6 cellular contexts compared by ENCODE assay signal in the genomic region with DNA sequence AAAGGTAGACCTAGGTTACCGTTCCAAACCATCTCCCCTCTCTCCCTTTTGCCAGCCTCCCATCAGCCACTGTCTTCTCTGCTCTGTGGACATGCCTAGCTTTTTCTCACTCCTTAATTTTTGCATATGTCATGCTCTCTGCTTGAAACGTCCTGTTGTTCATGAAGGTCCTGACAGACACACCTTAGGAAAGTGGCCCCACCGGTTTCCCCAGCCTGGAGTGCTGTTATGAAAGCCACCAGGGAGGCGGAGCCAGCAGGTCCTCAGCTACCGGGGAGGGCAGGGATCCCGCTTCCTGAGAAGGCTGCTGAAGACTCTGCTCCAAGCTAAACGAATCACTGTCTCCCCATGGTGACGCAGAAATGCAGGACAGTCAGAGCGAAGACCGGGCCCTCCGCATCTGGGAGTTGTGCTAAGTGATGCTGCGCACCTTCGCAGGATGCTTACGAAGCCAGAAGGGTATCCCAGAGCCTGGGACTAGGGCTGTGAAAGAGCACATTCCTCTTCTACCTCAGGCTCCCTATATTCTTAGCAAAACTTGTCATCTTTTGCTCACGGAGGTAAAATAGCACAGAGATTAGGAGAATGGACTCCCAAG. TPM values are rescaled to one million over a fixed set of nuclear protein-coding genes. Genes with fewer than 3 reads are reported as not detected.
DNase-seq lines count a peak whose midpoint lies in the region; ATAC-seq, FAIRE-seq and TF ChIP-seq lines count a peak whose summit lies in the region.

No MANE protein-coding gene starts in this region.

- H3K4me2 ChIP-seq in HepG2 (ENCODE audit: low read depth, low read length) = peak overlapping the region; percentile 94

- H4K20me1 ChIP-seq in HepG2 (ENCODE audit: insufficient read depth, low read length) = no peaks in the 10 kb centered on the region

- peak overlapping the region; percentile 45 for H3K27ac ChIP-seq in HUES48 (ENCODE audit: low read depth, low read length)
- peak overlapping the region; percentile 73 for H3K27ac ChIP-seq in HepG2 (ENCODE audit: extremely low read length, insufficient read depth, low read length)
- no peak overlapping the region for H3K27ac ChIP-seq in tibial artery

- no peaks in the 10 kb centered on the region for H3K27me3 Mint-ChIP-seq in activated T-cell treated with anti-CD3 and anti-CD28 coated beads, Interleukin-2, amount 50 U/mL, for 4 hours (ENCODE audit: low read depth)

- no peak for FAIRE-seq in HepG2 (lab: Jason Lieb, UNC)

- TF ChIP-seq RAD21 in HepG2 (CRISPR knock-in tag; IDR thresholded peaks at IDR 0.05) = no peak; the same call in 1 of the 2 replicates

- no peak for DNase-seq in activated T-cell treated with anti-CD3 and anti-CD28 coated beads, Interleukin-2, amount 50 U/mL, for 4 hours
- DNase-seq in HepG2 (ENCODE audit: low spot score) = peak; percentile 54
- DNase-seq in DMS 273 treated with DMSO at 0.1 percent for 48 hours (lab: John Stamatoyannopoulos, UW) = no peak
- DNase-seq in HEK293T (ENCODE audit: extremely low spot score) = no peak
- no peak for DNase-seq in tibial artery

- TF ChIP-seq EP300 in HepG2 (IDR thresholded peaks at IDR 0.05; ENCODE audit: low read depth in 2 of 2, low read length in 2 of 2) (no peak), HepG2 (CRISPR knock-in tag; IDR thresholded peaks at IDR 0.05; ENCODE audit: borderline replicate concordance) (no peak)

- H3K4me3 ChIP-seq in HUES48 (ENCODE audit: low read depth, low read length) (peak overlapping the region; percentile 69), HepG2 (replicated peaks in 1 of 3; ENCODE audit: insufficient read depth in 1 of 3, low read depth in 2 of 3, low read length in 3 of 3) (peak overlapping the region; percentile 52 to 79 (median 61)), tibial artery (no peak overlapping the region)

- TF ChIP-seq POLR2A in HepG2 (IDR thresholded peaks at IDR 0.05; ENCODE audit: insufficient read depth in 1 of 2, low read depth in 2 of 2, low read length in 2 of 2) = peak in 1 of 2 experiments; percentile 22; a peak in 1 of 4 replicates

- WGBS in HepG2 (ENCODE audit: low lambda C conversion rate) = 0% methylated on average over 5 of the region's 15 CpGs

- in situ Hi-C loops in HepG2 (cut with HindIII; ENCODE audit: extremely low pct_ligation_motif_present, low pct_unique_long_range_greater_than_20kb) = loop anchor here (10.0 kb wide), 1 partner anchor 239 kb away; the partner anchor contains the start of gene SLC2A4

- peak overlapping the region; percentile 78 for H3K4me3 Mint-ChIP-seq in activated T-cell treated with anti-CD3 and anti-CD28 coated beads, Interleukin-2, amount 50 U/mL, for 4 hours

- BruUV-seq in HepG2 (replicated peaks; lab: Mats Ljungman, UMichigan) = TSS peak; percentile 99

- CTCF ChIA-PET in HepG2 (lab: Yijun Ruan, JAX; ENCODE audit: low intra/inter-chr PET ratio, low total read pairs) (interaction anchor here (1.2 to 2.7 kb wide), 6 partner anchors 87 to 234 kb away, joined by 3 to 31 read pairs (median 6); no protein-coding TSS in a partner anchor), HEK293T (lab: Yijun Ruan, JAX) (interaction anchor here (0.5 to 2.4 kb wide), 15 partner anchors 11 to 251 kb away, joined by 3 to 25 read pairs (median 4); partner anchors contain the start of genes ASGR1 and SLC16A13)

- H3K9ac ChIP-seq in HUES48 (ENCODE audit: low read depth, low read length) (no peak overlapping the region; the same call in 1 of the 2 replicates), HepG2 (ENCODE audit: insufficient read depth, low read depth, low read length) (peak overlapping the region; percentile 65)

- TF ChIP-seq CTCF in HepG2 (CRISPR knock-in tag; IDR thresholded peaks at IDR 0.05) (no peak), tibial artery (IDR thresholded peaks at IDR 0.05) (no peak)

- H3K36me3 ChIP-seq in HUES48 (ENCODE audit: control insufficient read depth, insufficient read depth, low read length) (no peaks in the 10 kb centered on the region), HepG2 (replicated peaks in 1 of 2; ENCODE audit: control insufficient read depth in 1 of 2, insufficient read depth in 2 of 2, low read length in 2 of 2) (no peaks in the 10 kb centered on the region), tibial artery (no peaks in the 10 kb centered on the region)

- H3K4me1 Mint-ChIP-seq in activated T-cell treated with anti-CD3 and anti-CD28 coated beads, Interleukin-2, amount 50 U/mL, for 4 hours (ENCODE audit: low read depth) = peaks cover 38% of the 10 kb centered on the region

- POLR2A ChIA-PET in HepG2 (lab: Yijun Ruan, JAX) = interaction anchor here (0.7 to 4.6 kb wide), 30 partner anchors 10 to 813 kb away, joined by 3 to 71 read pairs (median 6); partner anchors contain the start of genes ACADVL, ASGR1, ASGR2 and DLG4
- POLR2A ChIA-PET in HEK293T (lab: Yijun Ruan, JAX) = interaction anchor here (0.7 to 3.8 kb wide), 11 partner anchors 10 to 515 kb away, joined by 3 to 33 read pairs (median 4); partner anchors contain the start of genes ACADVL, DLG4, NEURL4 and RNASEK

- peak; percentile 9 to 12 for ATAC-seq in activated T-cell treated with anti-CD3 and anti-CD28 coated beads, Interleukin-2, amount 50 U/mL, for 4 hours
- peak; percentile 72 for ATAC-seq in HepG2

- H3K4me1 ChIP-seq in HUES48 (ENCODE audit: control insufficient read depth, insufficient read depth, low read length) (peaks cover 18% of the 10 kb centered on the region), HepG2 (ENCODE audit: insufficient read depth, low read length) (peaks cover 56% of the 10 kb centered on the region), tibial artery (peaks cover 0 to 35% (median 26%) of the 10 kb centered on the region in 4 donors)

- H3K36me3 Mint-ChIP-seq in activated T-cell treated with anti-CD3 and anti-CD28 coated beads, Interleukin-2, amount 50 U/mL, for 4 hours (ENCODE audit: insufficient read depth) = no peaks in the 10 kb centered on the region

- H3K9me3 Mint-ChIP-seq in activated T-cell treated with anti-CD3 and anti-CD28 coated beads, Interleukin-2, amount 50 U/mL, for 4 hours = no peaks in the 10 kb centered on the region

- H3K9me3 ChIP-seq in HUES48 (ENCODE audit: control insufficient read depth, insufficient read depth, low read length) (no peaks in the 10 kb centered on the region), HepG2 (ENCODE audit: low read length) (no peaks in the 10 kb centered on the region), tibial artery (no peaks in the 10 kb centered on the region)

- H3K27me3 ChIP-seq in HUES48 (ENCODE audit: control insufficient read depth, insufficient read depth, low read length) = peaks cover 49% of the 10 kb centered on the region
- H3K27me3 ChIP-seq in HepG2 (ENCODE audit: control insufficient read depth in 1 of 2, insufficient read depth in 2 of 2, low read length in 2 of 2) = no peaks in the 10 kb centered on the region; a peak in 1 of 5 replicates
- peaks cover 8 to 80% of the 10 kb centered on the region in 2 donors for H3K27me3 ChIP-seq in tibial artery

- H3K79me2 ChIP-seq in HepG2 (ENCODE audit: insufficient read depth, low read length) = no peaks in the 10 kb centered on the region

- intact Hi-C loops in HepG2 (cut with micrococcal nuclease; ENCODE audit: unreplicated experiment) (loop anchor here (2.0 to 5.0 kb wide), 2 partner anchors 133 to 306 kb away; partner anchors contain the start of genes ASGR1 and KCTD11), tibial artery (cut with DNase I; ENCODE audit: low total_unique reads) (loop anchor here (5.0 kb wide), 1 partner anchor 91 kb away; no protein-coding TSS in a partner anchor)

- H2AFZ ChIP-seq in HepG2 (ENCODE audit: low read length) = peak overlapping the region; percentile 47

RNA-seq across cellular contexts. Expression of gene SLC16A11, which starts 2.3 kb away (rescaled TPM):
- total RNA-seq in activated T-cell treated with anti-CD3 and anti-CD28 coated beads, Interleukin-2, amount 50 U/mL, for 4 hours = 1 to 10 TPM in 2 of 3 donors, under 1 TPM in 1; 0.63 to 1.3 (median 1.1) TPM
- total RNA-seq in HepG2 (2016; rRNA removed; fragmentation: Illumina TruSeq; extraction: Trizol) = not detected in 2 replicates
- not detected in 2 replicates for total RNA-seq in HepG2 (2016; cell fraction: cytosol; rRNA removed; fragmentation: Illumina TruSeq; extraction: Trizol; ENCODE audit: low read depth)
- not detected in 2 replicates for total RNA-seq in HepG2 (2016; cell fraction: insoluble cytoplasmic fraction; rRNA removed; fragmentation: Illumina TruSeq; extraction: Trizol)
- total RNA-seq in HepG2 (2016; cell fraction: membrane; rRNA removed; fragmentation: Illumina TruSeq; extraction: Trizol) = not detected in 2 replicates
- not detected in 2 replicates for total RNA-seq in HepG2 (2016; cell fraction: nucleus; rRNA removed; fragmentation: Illumina TruSeq; extraction: Trizol)
- polyA plus RNA-seq in HepG2 (2011; rRNA removed) = not detected in 2 replicates
- not detected in 2 replicates for polyA plus RNA-seq in HepG2 (2011; cell fraction: cytosol; rRNA removed)
- not detected in 2 replicates for polyA plus RNA-seq in HepG2 (2011; cell fraction: nucleus; rRNA removed)
- 0.27 and 0.29 TPM in 2 replicates for polyA plus RNA-seq in HepG2 (2012)
- not detected in 2 replicates for polyA plus RNA-seq in HepG2 (2016; cell fraction: cytosol; fragmentation: Illumina TruSeq; extraction: Trizol; ENCODE audit: low read depth)
- not detected in 2 replicates for polyA plus RNA-seq in HepG2 (2016; cell fraction: insoluble cytoplasmic fraction; fragmentation: Illumina TruSeq; extraction: Trizol; ENCODE audit: low read depth)
- not detected in 2 replicates for polyA plus RNA-seq in HepG2 (2016; cell fraction: membrane; fragmentation: Illumina TruSeq; extraction: Trizol; ENCODE audit: low read depth)
- not detected in 2 replicates for polyA plus RNA-seq in HepG2 (2016; cell fraction: nucleus; fragmentation: Illumina TruSeq; extraction: Trizol; ENCODE audit: insufficient read depth, low read depth)
- not detected in 2 replicates for polyA minus RNA-seq in HepG2 (2011; rRNA and poly(A)+ RNA removed; ENCODE audit: low replicate concordance)
- polyA minus RNA-seq in HepG2 (2011; cell fraction: cytosol; rRNA and poly(A)+ RNA removed) = not detected in 2 replicates
- polyA minus RNA-seq in HepG2 (2011; cell fraction: nucleus; rRNA and poly(A)+ RNA removed) = not detected in 2 replicates

RNA-seq across cellular contexts. Expression of gene SLC16A13, which starts 10.4 kb away (rescaled TPM):
- 1 to 10 TPM; 5.7 to 7.0 (median 6.7) TPM for total RNA-seq in activated T-cell treated with anti-CD3 and anti-CD28 coated beads, Interleukin-2, amount 50 U/mL, for 4 hours
- total RNA-seq in HepG2 (2016; rRNA removed; fragmentation: Illumina TruSeq; extraction: Trizol) = 1.9 and 3.0 TPM in 2 replicates
- 0.51 and 0.71 TPM in 2 replicates for total RNA-seq in HepG2 (2016; cell fraction: cytosol; rRNA removed; fragmentation: Illumina TruSeq; extraction: Trizol; ENCODE audit: low read depth)
- 1.8 and 3.1 TPM in 2 replicates for total RNA-seq in HepG2 (2016; cell fraction: insoluble cytoplasmic fraction; rRNA removed; fragmentation: Illumina TruSeq; extraction: Trizol)
- total RNA-seq in HepG2 (2016; cell fraction: membrane; rRNA removed; fragmentation: Illumina TruSeq; extraction: Trizol) = 1.5 and 1.6 TPM in 2 replicates
- total RNA-seq in HepG2 (2016; cell fraction: nucleus; rRNA removed; fragmentation: Illumina TruSeq; extraction: Trizol) = 5.5 and 6.1 TPM in 2 replicates
- polyA plus RNA-seq in HepG2 (2011; rRNA removed) = 2.2 and 3.4 TPM in 2 replicates
- 2.1 and 2.2 TPM in 2 replicates for polyA plus RNA-seq in HepG2 (2011; cell fraction: cytosol; rRNA removed)
- 6.8 and 9.2 TPM in 2 replicates for polyA plus RNA-seq in HepG2 (2011; cell fraction: nucleus; rRNA removed)
- polyA plus RNA-seq in HepG2 (2012) = 5.4 and 8.2 TPM in 2 replicates
- 0.70 and 1.4 TPM in 2 replicates for polyA plus RNA-seq in HepG2 (2016; cell fraction: cytosol; fragmentation: Illumina TruSeq; extraction: Trizol; ENCODE audit: low read depth)
- 5.9 and 6.3 TPM in 2 replicates for polyA plus RNA-seq in HepG2 (2016; cell fraction: insoluble cytoplasmic fraction; fragmentation: Illumina TruSeq; extraction: Trizol; ENCODE audit: low read depth)
- 1.7 TPM in 2 replicates for polyA plus RNA-seq in HepG2 (2016; cell fraction: membrane; fragmentation: Illumina TruSeq; extraction: Trizol; ENCODE audit: low read depth)
- polyA plus RNA-seq in HepG2 (2016; cell fraction: nucleus; fragmentation: Illumina TruSeq; extraction: Trizol; ENCODE audit: insufficient read depth, low read depth) = 15.2 and 15.6 TPM in 2 replicates
- 4.8 and 7.6 TPM in 2 replicates for polyA minus RNA-seq in HepG2 (2011; rRNA and poly(A)+ RNA removed; ENCODE audit: low replicate concordance)
- 2.9 and 4.4 TPM in 2 replicates for polyA minus RNA-seq in HepG2 (2011; cell fraction: cytosol; rRNA and poly(A)+ RNA removed)
- 3.1 and 5.2 TPM in 2 replicates for polyA minus RNA-seq in HepG2 (2011; cell fraction: nucleus; rRNA and poly(A)+ RNA removed)

RNA-seq across cellular contexts. Expression of gene BCL6B, which starts 23.4 kb away (rescaled TPM):
- under 1 TPM; 0.21 to 0.41 (median 0.25) TPM for total RNA-seq in activated T-cell treated with anti-CD3 and anti-CD28 coated beads, Interleukin-2, amount 50 U/mL, for 4 hours
- total RNA-seq in HepG2 (2016; rRNA removed; fragmentation: Illumina TruSeq; extraction: Trizol) = not detected in 2 replicates
- total RNA-seq in HepG2 (2016; cell fraction: cytosol; rRNA removed; fragmentation: Illumina TruSeq; extraction: Trizol; ENCODE audit: low read depth) = not detected in 2 replicates
- total RNA-seq in HepG2 (2016; cell fraction: insoluble cytoplasmic fraction; rRNA removed; fragmentation: Illumina TruSeq; extraction: Trizol) = not detected in 2 replicates
- not detected in 2 replicates for total RNA-seq in HepG2 (2016; cell fraction: membrane; rRNA removed; fragmentation: Illumina TruSeq; extraction: Trizol)
- total RNA-seq in HepG2 (2016; cell fraction: nucleus; rRNA removed; fragmentation: Illumina TruSeq; extraction: Trizol) = not detected in 2 replicates
- polyA plus RNA-seq in HepG2 (2011; rRNA removed) = not detected in 2 replicates
- polyA plus RNA-seq in HepG2 (2011; cell fraction: cytosol; rRNA removed) = not detected in 2 replicates
- polyA plus RNA-seq in HepG2 (2011; cell fraction: nucleus; rRNA removed) = not detected in 2 replicates
- not detected in 2 replicates for polyA plus RNA-seq in HepG2 (2012)
- polyA plus RNA-seq in HepG2 (2016; cell fraction: cytosol; fragmentation: Illumina TruSeq; extraction: Trizol; ENCODE audit: low read depth) = not detected in 2 replicates
- not detected in 2 replicates for polyA plus RNA-seq in HepG2 (2016; cell fraction: insoluble cytoplasmic fraction; fragmentation: Illumina TruSeq; extraction: Trizol; ENCODE audit: low read depth)
- not detected in 2 replicates for polyA plus RNA-seq in HepG2 (2016; cell fraction: membrane; fragmentation: Illumina TruSeq; extraction: Trizol; ENCODE audit: low read depth)
- not detected in 2 replicates for polyA plus RNA-seq in HepG2 (2016; cell fraction: nucleus; fragmentation: Illumina TruSeq; extraction: Trizol; ENCODE audit: insufficient read depth, low read depth)
- not detected in 2 replicates for polyA minus RNA-seq in HepG2 (2011; rRNA and poly(A)+ RNA removed; ENCODE audit: low replicate concordance)
- polyA minus RNA-seq in HepG2 (2011; cell fraction: cytosol; rRNA and poly(A)+ RNA removed) = not detected in 2 replicates
- polyA minus RNA-seq in HepG2 (2011; cell fraction: nucleus; rRNA and poly(A)+ RNA removed) = not detected in 2 replicates

RNA-seq across cellular contexts. Expression of gene RNASEK, which starts 33.8 kb away (rescaled TPM):
- 100 to 1,000 TPM; 138 to 150 (median 139) TPM for total RNA-seq in activated T-cell treated with anti-CD3 and anti-CD28 coated beads, Interleukin-2, amount 50 U/mL, for 4 hours
- total RNA-seq in HepG2 (2016; rRNA removed; fragmentation: Illumina TruSeq; extraction: Trizol) = 41.5 and 57.2 TPM in 2 replicates
- 41.7 and 49.8 TPM in 2 replicates for total RNA-seq in HepG2 (2016; cell fraction: cytosol; rRNA removed; fragmentation: Illumina TruSeq; extraction: Trizol; ENCODE audit: low read depth)
- total RNA-seq in HepG2 (2016; cell fraction: insoluble cytoplasmic fraction; rRNA removed; fragmentation: Illumina TruSeq; extraction: Trizol) = 33.3 and 56.0 TPM in 2 replicates
- total RNA-seq in HepG2 (2016; cell fraction: membrane; rRNA removed; fragmentation: Illumina TruSeq; extraction: Trizol) = 52.1 and 66.6 TPM in 2 replicates
- total RNA-seq in HepG2 (2016; cell fraction: nucleus; rRNA removed; fragmentation: Illumina TruSeq; extraction: Trizol) = 29.6 and 42.0 TPM in 2 replicates
- 113 and 121 TPM in 2 replicates for polyA plus RNA-seq in HepG2 (2011; rRNA removed)
- 136 and 149 TPM in 2 replicates for polyA plus RNA-seq in HepG2 (2011; cell fraction: cytosol; rRNA removed)
- polyA plus RNA-seq in HepG2 (2011; cell fraction: nucleus; rRNA removed) = 49.9 and 54.4 TPM in 2 replicates
- polyA plus RNA-seq in HepG2 (2012) = 189 and 246 TPM in 2 replicates
- polyA plus RNA-seq in HepG2 (2016; cell fraction: cytosol; fragmentation: Illumina TruSeq; extraction: Trizol; ENCODE audit: low read depth) = 191 and 227 TPM in 2 replicates
- polyA plus RNA-seq in HepG2 (2016; cell fraction: insoluble cytoplasmic fraction; fragmentation: Illumina TruSeq; extraction: Trizol; ENCODE audit: low read depth) = 118 and 137 TPM in 2 replicates
- 209 and 217 TPM in 2 replicates for polyA plus RNA-seq in HepG2 (2016; cell fraction: membrane; fragmentation: Illumina TruSeq; extraction: Trizol; ENCODE audit: low read depth)
- 191 and 216 TPM in 2 replicates for polyA plus RNA-seq in HepG2 (2016; cell fraction: nucleus; fragmentation: Illumina TruSeq; extraction: Trizol; ENCODE audit: insufficient read depth, low read depth)
- 81.4 and 128 TPM in 2 replicates for polyA minus RNA-seq in HepG2 (2011; rRNA and poly(A)+ RNA removed; ENCODE audit: low replicate concordance)
- polyA minus RNA-seq in HepG2 (2011; cell fraction: cytosol; rRNA and poly(A)+ RNA removed) = 63.8 and 65.2 TPM in 2 replicates
- 32.3 and 33.3 TPM in 2 replicates for polyA minus RNA-seq in HepG2 (2011; cell fraction: nucleus; rRNA and poly(A)+ RNA removed)

RNA-seq across cellular contexts. Expression of gene CLEC10A, which starts 33.8 kb away (rescaled TPM):
- not detected for total RNA-seq in activated T-cell treated with anti-CD3 and anti-CD28 coated beads, Interleukin-2, amount 50 U/mL, for 4 hours
- not detected in 2 replicates for total RNA-seq in HepG2 (2016; rRNA removed; fragmentation: Illumina TruSeq; extraction: Trizol)
- not detected in 2 replicates for total RNA-seq in HepG2 (2016; cell fraction: cytosol; rRNA removed; fragmentation: Illumina TruSeq; extraction: Trizol; ENCODE audit: low read depth)
- total RNA-seq in HepG2 (2016; cell fraction: insoluble cytoplasmic fraction; rRNA removed; fragmentation: Illumina TruSeq; extraction: Trizol) = 0.06 TPM in 1 of 2 replicates, not detected in the other
- total RNA-seq in HepG2 (2016; cell fraction: membrane; rRNA removed; fragmentation: Illumina TruSeq; extraction: Trizol) = not detected in 2 replicates
- total RNA-seq in HepG2 (2016; cell fraction: nucleus; rRNA removed; fragmentation: Illumina TruSeq; extraction: Trizol) = 0.19 TPM in 1 of 2 replicates, not detected in the other
- 0.33 and 0.65 TPM in 2 replicates for polyA plus RNA-seq in HepG2 (2011; rRNA removed)
- 0.08 and 0.14 TPM in 2 replicates for polyA plus RNA-seq in HepG2 (2011; cell fraction: cytosol; rRNA removed)
- 1.3 and 2.4 TPM in 2 replicates for polyA plus RNA-seq in HepG2 (2011; cell fraction: nucleus; rRNA removed)
- polyA plus RNA-seq in HepG2 (2012) = 0.35 and 0.48 TPM in 2 replicates
- not detected in 2 replicates for polyA plus RNA-seq in HepG2 (2016; cell fraction: cytosol; fragmentation: Illumina TruSeq; extraction: Trizol; ENCODE audit: low read depth)
- polyA plus RNA-seq in HepG2 (2016; cell fraction: insoluble cytoplasmic fraction; fragmentation: Illumina TruSeq; extraction: Trizol; ENCODE audit: low read depth) = not detected in 2 replicates
- polyA plus RNA-seq in HepG2 (2016; cell fraction: membrane; fragmentation: Illumina TruSeq; extraction: Trizol; ENCODE audit: low read depth) = not detected in 2 replicates
- 0.68 and 0.90 TPM in 2 replicates for polyA plus RNA-seq in HepG2 (2016; cell fraction: nucleus; fragmentation: Illumina TruSeq; extraction: Trizol; ENCODE audit: insufficient read depth, low read depth)
- polyA minus RNA-seq in HepG2 (2011; rRNA and poly(A)+ RNA removed; ENCODE audit: low replicate concordance) = 0.18 TPM in 1 of 2 replicates, not detected in the other
- polyA minus RNA-seq in HepG2 (2011; cell fraction: cytosol; rRNA and poly(A)+ RNA removed) = not detected in 2 replicates
- polyA minus RNA-seq in HepG2 (2011; cell fraction: nucleus; rRNA and poly(A)+ RNA removed) = 0.64 and 1.2 TPM in 2 replicates

Comparison
In these comparisons a context has a peak if more than half of its experiments do, and no peak if none do; other contexts are left out.
1. H3K27ac ChIP-seq: peak in HUES48 (single experiment) and HepG2 (single experiment); none in tibial artery (0 of 2).
2. H3K4me3 ChIP-seq: peak in HUES48 (single experiment) and HepG2 (3 of 3); none in tibial artery (0 of 2).